Comparison of ENCODE assay signal across 21 cellular contexts in genomic region chr3:169604118-169604517, GRCh38. TPM values are rescaled to one million over a fixed set of nuclear protein-coding genes. Genes with fewer than 3 reads are reported as not detected.
DNase-seq lines count a peak whose midpoint lies in the region; ATAC-seq, FAIRE-seq and TF ChIP-seq lines count a peak whose summit lies in the region.
"Had no signal": no experiment of that assay in that cellular context is flagged by ENCODE, and none has a peak within 500 bp of the region (broad histone marks: within the 10 kb centered on the region; RNA-seq: fewer than 3 reads in every experiment).

No MANE protein-coding gene starts in this region.

- H3K4me2 ChIP-seq in PC-3 (ENCODE audit: low read length) (no peak overlapping the region), GM23248 (ENCODE audit: unreplicated experiment) (no peak overlapping the region), HepG2 (ENCODE audit: low read depth, low read length) (no peak overlapping the region)

- TF ChIP-seq EP300 in HepG2 (IDR thresholded peaks at IDR 0.05; ENCODE audit: low read depth in 2 of 2, low read length in 2 of 2) = no peak
- TF ChIP-seq EP300 in HepG2 (CRISPR knock-in tag; IDR thresholded peaks at IDR 0.05; ENCODE audit: borderline replicate concordance) = no peak

- CTCF ChIA-PET in PC-3 (lab: Charles Lee) (no interaction called here), HepG2 (lab: Yijun Ruan, JAX; ENCODE audit: low intra/inter-chr PET ratio, low total read pairs) (no interaction called here)

- H3K27me3 ChIP-seq in PC-3 (ENCODE audit: low read length) (no peaks in the 10 kb centered on the region), GM23248 (replicated peaks; ENCODE audit: insufficient read depth) (0 out of 2 replicates have a peak, but pooled peaks cover 4% of the 10 kb centered on the region), HepG2 (ENCODE audit: control insufficient read depth in 1 of 2, insufficient read depth in 2 of 2, low read length in 2 of 2) (no peaks in the 10 kb centered on the region)

- H3K9ac ChIP-seq in PC-3 (ENCODE audit: low read length) (no peak overlapping the region), GM23248 (no peak overlapping the region), HepG2 (ENCODE audit: insufficient read depth, low read depth, low read length) (no peak overlapping the region)

- TF ChIP-seq RAD21 in HepG2 (CRISPR knock-in tag; IDR thresholded peaks at IDR 0.05) = no peak

- no peak for FAIRE-seq in HepG2 (lab: Jason Lieb, UNC)
- FAIRE-seq: G401.6, K562 had no signal

- H3K36me3 ChIP-seq in PC-3 (ENCODE audit: low read depth, low read length) = no peaks in the 10 kb centered on the region
- no peaks in the 10 kb centered on the region for H3K36me3 ChIP-seq in GM23248 (ENCODE audit: low read depth)
- no peaks in the 10 kb centered on the region for H3K36me3 ChIP-seq in HepG2 (replicated peaks in 1 of 2; ENCODE audit: control insufficient read depth in 1 of 2, insufficient read depth in 2 of 2, low read length in 2 of 2)
- H3K36me3 ChIP-seq: SJSA1 had no signal

- peaks cover 22% of the 10 kb centered on the region for H3K4me1 ChIP-seq in PC-3 (ENCODE audit: insufficient read depth, low read length)
- no peaks in the 10 kb centered on the region for H3K4me1 ChIP-seq in GM23248 (ENCODE audit: insufficient read depth)
- H3K4me1 ChIP-seq in HepG2 (ENCODE audit: insufficient read depth, low read length) = no peaks in the 10 kb centered on the region
- H3K4me1 ChIP-seq: SJSA1 had no signal

- H3K9me2 ChIP-seq in PC-3 (replicated peaks; ENCODE audit: low read length) (no peaks in the 10 kb centered on the region), GM23248 (ENCODE audit: insufficient read depth) (no peaks in the 10 kb centered on the region)

- H3K79me2 ChIP-seq in PC-3 (ENCODE audit: low read length) (no peaks in the 10 kb centered on the region), GM23248 (ENCODE audit: insufficient read depth) (no peaks in the 10 kb centered on the region), HepG2 (ENCODE audit: insufficient read depth, low read length) (no peaks in the 10 kb centered on the region)

- TF ChIP-seq CTCF in PC-3 (conservative IDR thresholded peaks at IDR 0.05; ENCODE audit: low read depth, low read length) (no peak), HepG2 (CRISPR knock-in tag; IDR thresholded peaks at IDR 0.05) (no peak)

- TF ChIP-seq POLR2A in HepG2 (IDR thresholded peaks at IDR 0.05; ENCODE audit: insufficient read depth in 1 of 2, low read depth in 2 of 2, low read length in 2 of 2) = no peak

- H4K20me1 ChIP-seq in PC-3 (ENCODE audit: low read length) (no peaks in the 10 kb centered on the region), GM23248 (ENCODE audit: insufficient read depth) (no peaks in the 10 kb centered on the region), HepG2 (ENCODE audit: insufficient read depth, low read length) (no peaks in the 10 kb centered on the region)

- peak; percentile 21 for ATAC-seq in left ventricle myocardium superior
- ATAC-seq in Right ventricle myocardium inferior = no peak
- peak; percentile 37 for ATAC-seq in PC-3
- no peak for ATAC-seq in HepG2
- ATAC-seq: K562 had no signal

- BruUV-seq in PC-3 (replicated peaks; lab: Mats Ljungman, UMichigan) (no TSS peak), HepG2 (replicated peaks; lab: Mats Ljungman, UMichigan) (no TSS peak)

- H3K4me3 ChIP-seq in PC-3 (ENCODE audit: low read length) (no peak overlapping the region), GM23248 (no peak overlapping the region), HepG2 (replicated peaks in 1 of 3; ENCODE audit: insufficient read depth in 1 of 3, low read depth in 2 of 3, low read length in 3 of 3) (no peak overlapping the region)
- H3K4me3 ChIP-seq: K562, SJSA1 had no signal

- H3K27ac ChIP-seq in PC-3 (ENCODE audit: low read length) (no peak overlapping the region), GM23248 (no peak overlapping the region), HepG2 (ENCODE audit: extremely low read length, insufficient read depth, low read length) (no peak overlapping the region)
- H3K27ac ChIP-seq: RWPE1, SJSA1 had no signal

- H3K9me3 ChIP-seq in PC-3 (ENCODE audit: low read length) (no peaks in the 10 kb centered on the region), GM23248 (ENCODE audit: low read depth) (no peaks in the 10 kb centered on the region), HepG2 (ENCODE audit: low read length) (no peaks in the 10 kb centered on the region)
- H3K9me3 ChIP-seq: SJSA1 had no signal

- intact Hi-C loops in left ventricle myocardium superior (cut with micrococcal nuclease) = no loop called here
- intact Hi-C loops in Right ventricle myocardium inferior (cut with DNase I) = no loop called here
- intact Hi-C loops in PC-3 (cut with micrococcal nuclease) = no loop called here
- intact Hi-C loops in HepG2 (cut with micrococcal nuclease; ENCODE audit: unreplicated experiment) = no loop called here

- no peak overlapping the region for H2AFZ ChIP-seq in PC-3 (ENCODE audit: low read length)
- no peak overlapping the region for H2AFZ ChIP-seq in GM23248
- H2AFZ ChIP-seq in HepG2 (ENCODE audit: low read length) = no peak overlapping the region

- POLR2A ChIA-PET in PC-3 (lab: Charles Lee; ENCODE audit: unreplicated experiment) = no interaction called here
- POLR2A ChIA-PET in HepG2 (lab: Yijun Ruan, JAX) = no interaction called here

- 2 to 3% methylated on average over 2 of the region's 2 CpGs for WGBS in GM23248 (ENCODE audit: low coverage in 1 of 2, low lambda C conversion rate in 2 of 2, missing lambda C conversion rate in 2 of 2), 2 experiments
- WGBS in HepG2 (ENCODE audit: low lambda C conversion rate) = 31% methylated on average over 2 of the region's 2 CpGs

- in situ Hi-C loops in GM23248 (cut with MboI) = no loop called here
- in situ Hi-C loops in HepG2 (cut with HindIII; ENCODE audit: extremely low pct_ligation_motif_present, low pct_unique_long_range_greater_than_20kb) = no loop called here

- H3F3A ChIP-seq in PC-3 (ENCODE audit: low read length, unreplicated experiment) (no peaks in the 10 kb centered on the region), GM23248 (ENCODE audit: insufficient read depth) (no peaks in the 10 kb centered on the region)

- DNase-seq in left ventricle myocardium superior (no peak), Right ventricle myocardium inferior (ENCODE audit: missing footprints) (no peak), PC-3 (no peak), left kidney (ENCODE audit: low read depth, low spot score) (peak; percentile 58), SHP77 (lab: John Stamatoyannopoulos, UW) (no peak), GM23248 (no peak), HepG2 (ENCODE audit: low spot score) (no peak), HUDEP-2 (lab: John Stamatoyannopoulos, UW; ENCODE audit: unreplicated experiment in 76 of 76) (no peak)
- DNase-seq: 8988T, DND-41, GOT3, NCI-H1436, NCI-H2029 treated with DMSO at 0.1 percent for 48 hours, NCI-H510A treated with DMSO at 0.1 percent for 48 hours, SW 1271 had no signal

TF ChIP-seq in HepG2, 621 proteins besides CTCF, POLR2A, EP300 and RAD21 (continues in another document):
- TF ChIP-seq FOXM1 (CRISPR knock-in tag; IDR thresholded peaks at IDR 0.05) (no peak), ZSCAN29 (CRISPR knock-in tag; conservative IDR thresholded peaks at IDR 0.05) (no peak), SP2 (CRISPR knock-in tag; IDR thresholded peaks at IDR 0.05) (no peak), HNF4A (CRISPR knock-in tag; IDR thresholded peaks at IDR 0.05) (no peak), ZNF773 (CRISPR knock-in tag; IDR thresholded peaks at IDR 0.05; ENCODE audit: borderline replicate concordance) (no peak), ZNF337 (CRISPR knock-in tag; IDR thresholded peaks at IDR 0.05; ENCODE audit: borderline replicate concordance, low read depth) (no peak)

RNA-seq across cellular contexts. Expression of gene MECOM, which starts 59.4 kb away (rescaled TPM):
- 16.3 TPM for total RNA-seq in left ventricle myocardium superior
- total RNA-seq in Right ventricle myocardium inferior = 20.0 TPM
- 10.0 and 11.4 TPM in 2 replicates for total RNA-seq in PC-3 (2014; rRNA removed)
- 1.8 and 3.5 TPM in 2 replicates for total RNA-seq in GM23248 (2014; rRNA removed; shearing (Covaris generic))
- 1.3 and 2.3 TPM in 2 replicates for polyA plus RNA-seq in GM23248 (2016; fragmentation: Nextera tagmentation; extraction: Ambion mirVana)
- 0.17 and 0.18 TPM in 2 replicates for total RNA-seq in HepG2 (2016; rRNA removed; fragmentation: Illumina TruSeq; extraction: Trizol)
- 0.09 TPM in 1 of 2 replicates, not detected in the other for total RNA-seq in HepG2 (2016; cell fraction: cytosol; rRNA removed; fragmentation: Illumina TruSeq; extraction: Trizol; ENCODE audit: low read depth)
- 0.10 and 0.15 TPM in 2 replicates for total RNA-seq in HepG2 (2016; cell fraction: insoluble cytoplasmic fraction; rRNA removed; fragmentation: Illumina TruSeq; extraction: Trizol)
- 0.06 and 0.07 TPM in 2 replicates for total RNA-seq in HepG2 (2016; cell fraction: membrane; rRNA removed; fragmentation: Illumina TruSeq; extraction: Trizol)
- 0.31 and 0.41 TPM in 2 replicates for total RNA-seq in HepG2 (2016; cell fraction: nucleus; rRNA removed; fragmentation: Illumina TruSeq; extraction: Trizol)
- polyA plus RNA-seq in HepG2 (2011; rRNA removed) = 0.04 and 0.29 TPM in 2 replicates
- polyA plus RNA-seq in HepG2 (2011; cell fraction: cytosol; rRNA removed) = 0.03 and 0.08 TPM in 2 replicates
- 0.05 and 0.10 TPM in 2 replicates for polyA plus RNA-seq in HepG2 (2011; cell fraction: nucleus; rRNA removed)
- 0.05 TPM in 1 of 2 replicates, not detected in the other for polyA plus RNA-seq in HepG2 (2012)
- polyA plus RNA-seq in HepG2 (2016; cell fraction: cytosol; fragmentation: Illumina TruSeq; extraction: Trizol; ENCODE audit: low read depth) = not detected in 2 replicates
- 0.08 and 0.10 TPM in 2 replicates for polyA plus RNA-seq in HepG2 (2016; cell fraction: insoluble cytoplasmic fraction; fragmentation: Illumina TruSeq; extraction: Trizol; ENCODE audit: low read depth)
- polyA plus RNA-seq in HepG2 (2016; cell fraction: membrane; fragmentation: Illumina TruSeq; extraction: Trizol; ENCODE audit: low read depth) = 0.03 TPM in 1 of 2 replicates, not detected in the other
- polyA plus RNA-seq in HepG2 (2016; cell fraction: nucleus; fragmentation: Illumina TruSeq; extraction: Trizol; ENCODE audit: insufficient read depth, low read depth) = 0.20 and 0.21 TPM in 2 replicates
- polyA minus RNA-seq in HepG2 (2011; rRNA and poly(A)+ RNA removed; ENCODE audit: low replicate concordance) = 37.6 TPM in 1 of 2 replicates, not detected in the other
- polyA minus RNA-seq in HepG2 (2011; cell fraction: cytosol; rRNA and poly(A)+ RNA removed) = 0.35 TPM in 1 of 2 replicates, not detected in the other
- 0.62 and 0.77 TPM in 2 replicates for polyA minus RNA-seq in HepG2 (2011; cell fraction: nucleus; rRNA and poly(A)+ RNA removed)
- total RNA-seq: OCI-LY7; T-helper 2 cell treated with Interferon-gamma antibody and Interleukin-4, amounts not matched to agents 100 ng/mL and 5 ng/mL, for 36 hours had no signal

Comparison
In these comparisons a context has a peak if more than half of its experiments do, and no peak if none do; other contexts are left out.
1. ATAC-seq: peak in left ventricle myocardium superior (single experiment) and PC-3 (single experiment); none in Right ventricle myocardium inferior (single experiment) and HepG2 (single experiment).